In genomic region chr12:118025168-118025567, GRCh38 we compare ENCODE assay signal across 24 cellular contexts. TPM values are rescaled to one million over a fixed set of nuclear protein-coding genes. Genes with fewer than 3 reads are reported as not detected.
"Had no signal": no experiment of that assay in that cellular context is flagged by ENCODE, and none has a peak within 500 bp of the region (broad histone marks: within the 10 kb centered on the region; RNA-seq: fewer than 3 reads in every experiment).

No MANE protein-coding gene starts in this region.

- H3K27me3 Mint-ChIP-seq: activated B cell treated with CpG ODN at 0.5 μM for 24 hours; activated CD4-positive, alpha-beta T cell treated with anti-CD3 and anti-CD28 coated beads for 36 hours; activated naive CD4-positive, alpha-beta T cell treated with anti-CD3 and anti-CD28 coated beads, Interleukin-2, amount 50 U/mL, for 24 hours; memory B cell; naive thymus-derived CD8-positive, alpha-beta T cell; progenitor cell of endocrine pancreas had no signal

- H3K4me3 Mint-ChIP-seq: activated B cell treated with CpG ODN at 0.5 μM for 24 hours; activated CD4-positive, alpha-beta T cell treated with anti-CD3 and anti-CD28 coated beads for 36 hours; activated naive CD4-positive, alpha-beta T cell treated with anti-CD3 and anti-CD28 coated beads, Interleukin-2, amount 50 U/mL, for 24 hours; memory B cell; naive thymus-derived CD8-positive, alpha-beta T cell; neural progenitor cell; T-helper 2 cell treated with Interferon-gamma antibody and Interleukin-4, amounts not matched to agents 5 μg/mL and 100 μg/mL, for 36 hours had no signal

- H3K36me3 ChIP-seq: neural progenitor cell had no signal

- H3K27me3 ChIP-seq: body of pancreas, neural progenitor cell, right lobe of liver, thyroid gland, upper lobe of left lung, vagina had no signal

- H3K9me3 ChIP-seq: body of pancreas, right lobe of liver, thyroid gland, upper lobe of left lung, vagina had no signal

- H3K27ac ChIP-seq: body of pancreas, neural progenitor cell, right lobe of liver, upper lobe of left lung, vagina had no signal

- H2AFZ ChIP-seq: neural progenitor cell had no signal

- H3K27ac Mint-ChIP-seq: activated B cell treated with CpG ODN at 0.5 μM for 24 hours; activated CD4-positive, alpha-beta T cell treated with anti-CD3 and anti-CD28 coated beads for 36 hours; activated naive CD4-positive, alpha-beta T cell treated with anti-CD3 and anti-CD28 coated beads, Interleukin-2, amount 50 U/mL, for 24 hours; activated T-helper 2 cell treated with anti-CD3 and anti-CD28 coated beads, Interferon-gamma antibody, Interleukin-2, Interleukin-4, amounts not matched to agents 10 μg/mL and 5 μg/mL and 100 μg/mL, durations not matched to agents 14 hours and 24 hours and 36 hours; memory B cell; neural progenitor cell; progenitor cell of endocrine pancreas; T-helper 2 cell treated with Interferon-gamma antibody and Interleukin-4, amounts not matched to agents 5 μg/mL and 100 μg/mL, for 36 hours had no signal

- H3K4me2 ChIP-seq: neural progenitor cell had no signal

- H3K4me1 ChIP-seq: body of pancreas, neural progenitor cell, right lobe of liver, upper lobe of left lung, vagina had no signal

- ATAC-seq: activated CD4-positive, alpha-beta T cell treated with anti-CD3 and anti-CD28 coated beads for 36 hours; body of pancreas; naive thymus-derived CD8-positive, alpha-beta T cell; right lobe of liver; stimulated activated naive CD8-positive, alpha-beta T cell treated with anti-CD3 and anti-CD28 coated beads, Interleukin-15, Interleukin-2, amounts not matched to agents 100 U/mL and 50 U/mL, for 24 hours had no signal

- H3K4me3 ChIP-seq: body of pancreas, neural progenitor cell, right lobe of liver, thyroid gland, upper lobe of left lung, vagina had no signal

- DNase-seq: activated B cell treated with CpG ODN at 0.5 μM for 24 hours; activated CD4-positive, alpha-beta T cell treated with anti-CD3 and anti-CD28 coated beads for 36 hours; activated CD8-positive, alpha-beta memory T cell treated with anti-CD3 and anti-CD28 coated beads for 24 hours; aorta; body of pancreas; cerebellar nuclear complex; cortex of kidney; kidney; midbrain; naive thymus-derived CD8-positive, alpha-beta T cell; right lobe of liver; stimulated activated CD4-positive, alpha-beta T cell treated with anti-CD3 and anti-CD28 coated beads, Interleukin-2, amount 100 ng/mL, for 48 hours; stimulated activated naive CD8-positive, alpha-beta T cell treated with anti-CD3 and anti-CD28 coated beads, Interleukin-15, Interleukin-2, amounts not matched to agents 100 U/mL and 50 U/mL, for 24 hours; T-helper 1 cell; thyroid gland; upper lobe of left lung had no signal

- H3K9ac ChIP-seq: neural progenitor cell had no signal

- H3K9me3 Mint-ChIP-seq: activated B cell treated with CpG ODN at 0.5 μM for 24 hours; activated naive CD4-positive, alpha-beta T cell treated with anti-CD3 and anti-CD28 coated beads, Interleukin-2, amount 50 U/mL, for 24 hours; activated T-helper 2 cell treated with anti-CD3 and anti-CD28 coated beads, Interferon-gamma antibody, Interleukin-2, Interleukin-4, amounts not matched to agents 10 μg/mL and 5 μg/mL and 100 μg/mL, durations not matched to agents 14 hours and 24 hours and 36 hours; memory B cell; naive thymus-derived CD8-positive, alpha-beta T cell; neural progenitor cell; T-helper 2 cell treated with Interferon-gamma antibody and Interleukin-4, amounts not matched to agents 5 μg/mL and 100 μg/mL, for 36 hours had no signal

- FAIRE-seq: endothelial cell of umbilical vein, kidney had no signal

- H3K4me1 Mint-ChIP-seq: activated B cell treated with CpG ODN at 0.5 μM for 24 hours; activated naive CD4-positive, alpha-beta T cell treated with anti-CD3 and anti-CD28 coated beads, Interleukin-2, amount 50 U/mL, for 24 hours; memory B cell; neural progenitor cell had no signal

RNA-seq across cellular contexts. Expression of gene KSR2, which starts 56.4 kb away (rescaled TPM):
- total RNA-seq: activated B cell treated with CpG ODN at 0.5 μM for 24 hours; aorta; naive thymus-derived CD8-positive, alpha-beta T cell had no signal
- polyA plus RNA-seq: aorta; naive thymus-derived CD8-positive, alpha-beta T cell had no signal
